ENCODE assay signal across 1 cellular context in genomic region chr1:167438171-167439138, GRCh38.
TF ChIP-seq lines count a peak whose summit lies in the region.

No MANE protein-coding gene starts in this region.

TF ChIP-seq in HepG2, 621 proteins besides CTCF, POLR2A, EP300 and RAD21 (continued from another document):
- TF ChIP-seq ZBTB40 (IDR thresholded peaks at IDR 0.05) (no peak), ZBTB40 (CRISPR knock-in tag; IDR thresholded peaks at IDR 0.05) (no peak), ZNF318 (CRISPR knock-in tag; IDR thresholded peaks at IDR 0.05) (no peak), YEATS4 (CRISPR knock-in tag; IDR thresholded peaks at IDR 0.05; ENCODE audit: borderline replicate concordance) (no peak), TBL1XR1 (IDR thresholded peaks at IDR 0.05; ENCODE audit: borderline replicate concordance, low read length, partially characterized antibody) (no peak)
